ENCODE assay signal across 24 cellular contexts in the genomic region with DNA sequence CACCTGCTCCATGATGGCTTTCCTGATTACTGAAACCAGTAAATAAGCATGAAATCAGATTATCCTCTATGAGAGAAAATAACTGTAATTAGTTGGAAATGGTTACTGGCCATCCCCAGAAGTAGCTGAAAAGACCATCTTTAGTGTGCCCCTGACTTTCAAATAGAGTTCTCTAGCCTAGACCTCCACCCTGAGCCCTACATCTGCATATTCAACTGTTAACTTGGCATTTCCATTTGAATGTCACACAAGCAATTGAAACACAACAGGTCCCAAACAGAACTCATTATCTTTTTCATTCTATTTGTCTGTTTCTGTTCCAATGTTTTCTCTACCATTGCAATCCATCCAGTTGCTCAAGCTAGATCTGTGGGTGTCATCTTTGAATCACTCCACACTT.
"Had no signal": no experiment of that assay in that cellular context is flagged by ENCODE, and none has a peak within 500 bp of the region (broad histone marks: within the 10 kb centered on the region; RNA-seq: fewer than 3 reads in every experiment).

No MANE protein-coding gene starts in this region.

- H3K4me1 ChIP-seq: heart right ventricle, left ventricle myocardium inferior, lower lobe of right lung, neural progenitor cell, thyroid gland had no signal

- H3K9me3 ChIP-seq: heart right ventricle, left ventricle myocardium inferior, lower lobe of right lung, ovary, thyroid gland had no signal

- DNase-seq: effector memory CD4-positive, alpha-beta T cell; heart right ventricle; immature natural killer cell; kidney; left cardiac atrium; left ventricle myocardium inferior; lower lobe of right lung; midbrain; nucleus accumbens; ovary; right cardiac atrium; small intestine; stimulated activated CD4-positive, alpha-beta T cell treated with anti-CD3 and anti-CD28 coated beads, Interleukin-12 subunit alpha, Interleukin-12 subunit beta, amount 100 ng/mL, for 4 hours; stimulated activated naive CD4-positive, alpha-beta T cell treated with Interleukin-2 at 50 U/mL for 16 hours; thyroid gland had no signal

- H3K4me3 ChIP-seq: heart right ventricle, left ventricle myocardium inferior, lower lobe of right lung, neural progenitor cell, ovary, thyroid gland had no signal

- ATAC-seq: esophagus mucosa; heart right ventricle; left cardiac atrium; lower lobe of right lung; natural killer cell treated with Interleukin-12 subunit alpha and Interleukin-12 subunit beta and Interleukin-15 and Interleukin-18, amount 100 ng/mL, for 72 hours; right cardiac atrium had no signal

- H3K9ac ChIP-seq: neural progenitor cell had no signal

- H3K4me3 Mint-ChIP-seq: immature natural killer cell; memory B cell; natural killer cell treated with Interleukin-12 subunit alpha and Interleukin-12 subunit beta and Interleukin-15 and Interleukin-18, amount 100 ng/mL, for 72 hours; neural progenitor cell; type B pancreatic cell had no signal

- H3K36me3 Mint-ChIP-seq: immature natural killer cell, memory B cell, type B pancreatic cell had no signal

- H3K27me3 ChIP-seq: neural progenitor cell, ovary, thyroid gland had no signal

- H3K36me3 ChIP-seq: heart right ventricle, left ventricle myocardium inferior, lower lobe of right lung, neural progenitor cell, ovary, thyroid gland had no signal

- H2AFZ ChIP-seq: neural progenitor cell had no signal

- FAIRE-seq: endometrium, frontal cortex, kidney, small intestine, urothelium cell line had no signal

- H3K27me3 Mint-ChIP-seq: progenitor cell of endocrine pancreas had no signal

- H3K27ac ChIP-seq: heart right ventricle, left ventricle myocardium inferior, lower lobe of right lung, neural progenitor cell, ovary, thyroid gland had no signal

- H3K4me1 Mint-ChIP-seq: immature natural killer cell, memory B cell had no signal

- H3K4me2 ChIP-seq: neural progenitor cell had no signal

- H3K27ac Mint-ChIP-seq: immature natural killer cell; memory B cell; natural killer cell treated with Interleukin-12 subunit alpha and Interleukin-12 subunit beta and Interleukin-15 and Interleukin-18, amount 100 ng/mL, for 72 hours; progenitor cell of endocrine pancreas; type B pancreatic cell had no signal

- H3K9me3 Mint-ChIP-seq: memory B cell had no signal
